ENCODE assay signal across 8 cellular contexts in genomic region chr2:24359701-24360049, GRCh38. TPM values are rescaled to one million over a fixed set of nuclear protein-coding genes. Genes with fewer than 3 reads are reported as not detected.
A peak's percentile ranks its signal among the peaks of the same experiment; 100 is the strongest.
DNase-seq lines count a peak whose midpoint lies in the region; ATAC-seq and TF ChIP-seq lines count a peak whose summit lies in the region.

No MANE protein-coding gene starts in this region.

- H3K4me3 ChIP-seq in colonic mucosa (peak overlapping the region; percentile 81), lower lobe of right lung (peak overlapping the region; percentile 96)

- H3K27me3 ChIP-seq in colonic mucosa (no peaks in the 10 kb centered on the region), lower lobe of right lung (ENCODE audit: low read depth) (no peaks in the 10 kb centered on the region)

- H3K27ac ChIP-seq in colonic mucosa (peak overlapping the region; percentile 86), lower lobe of right lung (peak overlapping the region; percentile 99)

- H3K9ac ChIP-seq in colonic mucosa (ENCODE audit: low read depth in 2 of 2, low read length in 2 of 2): peak overlapping the region; percentile 87 to 99

- H3K36me3 ChIP-seq in colonic mucosa (no peaks in the 10 kb centered on the region), lower lobe of right lung (no peaks in the 10 kb centered on the region)

- H3K4me1 ChIP-seq in colonic mucosa (no peaks in the 10 kb centered on the region), lower lobe of right lung (peaks cover 38% of the 10 kb centered on the region)

- intact Hi-C loops in colonic mucosa (cut with DNase I) (no loop called here), lower lobe of right lung (cut with DNase I) (no loop called here)

- no peak for TF ChIP-seq CTCF in colonic mucosa (IDR thresholded peaks at IDR 0.05)
- TF ChIP-seq CTCF in lower lobe of right lung (IDR thresholded peaks at IDR 0.05): no peak

- DNase-seq in NCI-H2081 (lab: John Stamatoyannopoulos, UW) (peak; percentile 45 to 68), NCI-H2081 treated with DMSO at 0.1 percent for 48 hours (lab: John Stamatoyannopoulos, UW) (no peak), UCSD-AML1 (lab: John Stamatoyannopoulos, UW; ENCODE audit: unreplicated experiment) (peak; percentile 41), colonic mucosa (peak; percentile 69), lower lobe of right lung (peak; percentile 64), AML-193 (lab: John Stamatoyannopoulos, UW) (no peak)
- DNase-seq in stimulated activated CD4-positive, alpha-beta T cell treated with anti-CD3 and anti-CD28 coated beads, TNF-alpha, amount 100 ng/mL, for 1 hour (ENCODE audit: low read depth in 3 of 3, low spot score in 1 of 3): peak in 2 of 3 donors; percentile 10 to 19

- ATAC-seq in HG03432 (IDR thresholded peaks at IDR 0.05; ENCODE audit: unreplicated experiment): peak; percentile 11
- peak; percentile 54 to 56 for ATAC-seq in lower lobe of right lung

- no peaks in the 10 kb centered on the region for H3K9me3 ChIP-seq in colonic mucosa
- H3K9me3 ChIP-seq in lower lobe of right lung: no peaks in the 10 kb centered on the region

RNA-seq across cellular contexts. Expression of gene ITSN2, which starts 0.7 kb away (rescaled TPM):
- 10 to 100 TPM; 38.2 to 38.5 TPM for total RNA-seq in colonic mucosa
- total RNA-seq in lower lobe of right lung: 92.8 TPM

Comparison
In these comparisons a context has a peak if more than half of its experiments do, and no peak if none do; other contexts are left out.
1. DNase-seq: peak in NCI-H2081 (2 of 2), UCSD-AML1 (single experiment), colonic mucosa (single experiment), lower lobe of right lung (single experiment) and stimulated activated CD4-positive, alpha-beta T cell treated with anti-CD3 and anti-CD28 coated beads, TNF-alpha, amount 100 ng/mL, for 1 hour (2 of 3); none in NCI-H2081 treated with DMSO at 0.1 percent for 48 hours (single experiment) and AML-193 (0 of 2).